In the genomic region with DNA sequence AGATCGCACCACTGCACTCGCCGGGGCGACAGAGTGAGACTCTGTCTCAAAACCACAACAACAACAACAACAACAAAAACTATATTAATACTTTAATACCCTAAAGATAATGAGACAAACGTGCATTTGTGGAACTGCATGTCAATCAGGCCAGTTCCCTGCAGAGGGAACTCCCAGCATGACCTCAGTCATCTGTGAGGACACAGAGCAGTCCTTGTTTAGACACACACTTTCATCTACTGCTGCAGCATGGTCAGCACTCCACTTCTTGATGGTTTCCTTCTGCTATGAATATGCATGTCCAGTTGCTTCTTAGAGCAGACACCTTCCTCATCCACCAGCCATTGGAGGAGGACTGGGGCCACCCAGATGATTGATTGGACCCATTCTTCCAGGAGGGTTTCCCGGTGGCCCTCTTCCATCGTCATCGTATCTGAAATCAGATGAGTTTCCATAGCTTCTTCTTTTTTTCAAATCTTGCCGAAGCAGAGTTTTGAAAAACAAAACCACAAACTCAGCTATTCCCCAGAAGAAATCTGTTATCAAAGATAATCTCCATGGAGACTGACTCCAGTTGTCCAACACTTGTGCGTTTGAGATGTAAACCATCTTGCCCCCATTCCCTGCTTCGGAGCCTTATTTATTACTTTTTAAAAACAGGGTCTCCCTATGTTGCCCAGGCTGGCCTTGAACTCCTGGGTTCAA, we compare ENCODE assay signal across 12 cellular contexts. TPM values are rescaled to one million over a fixed set of nuclear protein-coding genes. Genes with fewer than 3 reads are reported as not detected.
DNase-seq lines count a peak whose midpoint lies in the region; ATAC-seq and TF ChIP-seq lines count a peak whose summit lies in the region.
"Had no signal": no experiment of that assay in that cellular context is flagged by ENCODE, and none has a peak within 500 bp of the region (broad histone marks: within the 10 kb centered on the region; RNA-seq: fewer than 3 reads in every experiment).

No MANE protein-coding gene starts in this region.

- H3K36me3 Mint-ChIP-seq in activated naive CD8-positive, alpha-beta T cell = peaks cover 11% of the 10 kb centered on the region
- peaks cover 43% of the 10 kb centered on the region for H3K36me3 Mint-ChIP-seq in activated naive CD8-positive, alpha-beta T cell treated with anti-CD3 and anti-CD28 coated beads for 36 hours
- H3K36me3 Mint-ChIP-seq in memory B cell (peaks cover 12% of the 10 kb centered on the region), type B pancreatic cell (peaks cover 16% of the 10 kb centered on the region)

- CTCF ChIA-PET in A673 (lab: Charles Lee) = no interaction called here

- H3K4me1 ChIP-seq in A673 (ENCODE audit: insufficient read depth, low read length, poor library complexity, severe bottlenecking) (no peaks in the 10 kb centered on the region), HAP-1 (no peaks in the 10 kb centered on the region)

- BruUV-seq in A673 (replicated peaks; lab: Mats Ljungman, UMichigan) = no TSS peak

- peaks cover 10% of the 10 kb centered on the region for H3K4me1 Mint-ChIP-seq in activated naive CD8-positive, alpha-beta T cell (ENCODE audit: low read depth)
- peaks cover 6% of the 10 kb centered on the region for H3K4me1 Mint-ChIP-seq in activated naive CD8-positive, alpha-beta T cell treated with anti-CD3 and anti-CD28 coated beads for 36 hours
- peaks cover 5% of the 10 kb centered on the region for H3K4me1 Mint-ChIP-seq in memory B cell
- H3K4me1 Mint-ChIP-seq in type B pancreatic cell (ENCODE audit: unreplicated experiment) = peaks cover 11% of the 10 kb centered on the region

- TF ChIP-seq CTCF in type B pancreatic cell (conservative IDR thresholded peaks at IDR 0.05) = no peak
- no peak for TF ChIP-seq CTCF in A673 (conservative IDR thresholded peaks at IDR 0.05; ENCODE audit: low read depth, low read length)

- no peak overlapping the region for H3K27ac Mint-ChIP-seq in activated naive CD8-positive, alpha-beta T cell
- no peak overlapping the region for H3K27ac Mint-ChIP-seq in activated naive CD8-positive, alpha-beta T cell treated with anti-CD3 and anti-CD28 coated beads for 36 hours
- H3K27ac Mint-ChIP-seq in memory B cell (no peak overlapping the region), type B pancreatic cell (no peak overlapping the region)

- in situ Hi-C loops in HAP-1 (cut with MboI; ENCODE audit: low sequenced_read_pairs) = no loop called here

- no peak for DNase-seq in activated naive CD8-positive, alpha-beta T cell treated with anti-CD3 and anti-CD28 coated beads for 36 hours
- DNase-seq in amygdala (lab: John Stamatoyannopoulos, UW) (peak in 31 of 56 donors; percentile 0 to 59 (median 26)), memory B cell (ENCODE audit: low spot score in 2 of 2) (no peak), type B pancreatic cell (ENCODE audit: extremely low spot score, unreplicated experiment) (no peak), A673 (ENCODE audit: low spot score) (no peak), HAP-1 (ENCODE audit: low spot score in 2 of 2) (no peak)
- DNase-seq: activated CD4-positive, alpha-beta T cell treated with anti-CD3 and anti-CD28 coated beads for 4 hours; EL; NK-92 treated with Interleukin-12 subunit alpha and Interleukin-12 subunit beta, amount 100 ng/mL, for 24 hours; small intestine had no signal

- no peak for ATAC-seq in memory B cell (ENCODE audit: low read depth)
- no peak for ATAC-seq in GM21717 (IDR thresholded peaks at IDR 0.05; ENCODE audit: unreplicated experiment)

- H3K4me3 ChIP-seq in A673 (ENCODE audit: low read depth, low read length, poor library complexity, severe bottlenecking) (no peak overlapping the region), HAP-1 (no peak overlapping the region)

- H3K9me3 Mint-ChIP-seq in activated naive CD8-positive, alpha-beta T cell (ENCODE audit: low read depth) = peaks cover 7% of the 10 kb centered on the region
- peaks cover 20% of the 10 kb centered on the region for H3K9me3 Mint-ChIP-seq in activated naive CD8-positive, alpha-beta T cell treated with anti-CD3 and anti-CD28 coated beads for 36 hours
- H3K9me3 Mint-ChIP-seq in memory B cell (peaks cover 3% of the 10 kb centered on the region), type B pancreatic cell (no peaks in the 10 kb centered on the region)

- no peak overlapping the region for H3K27ac ChIP-seq in A673 (ENCODE audit: low read depth, low read length, poor library complexity, severe bottlenecking)

- H3K27me3 ChIP-seq in A673 (replicated peaks; ENCODE audit: insufficient read depth, low read depth, low read length, poor library complexity) (no peaks in the 10 kb centered on the region), HAP-1 (ENCODE audit: low read depth) (no peaks in the 10 kb centered on the region)

- peak overlapping the region; percentile 60 for H3K4me3 Mint-ChIP-seq in activated naive CD8-positive, alpha-beta T cell
- no peak overlapping the region for H3K4me3 Mint-ChIP-seq in activated naive CD8-positive, alpha-beta T cell treated with anti-CD3 and anti-CD28 coated beads for 36 hours
- H3K4me3 Mint-ChIP-seq in memory B cell = peak overlapping the region; percentile 17
- peak overlapping the region; percentile 50 for H3K4me3 Mint-ChIP-seq in type B pancreatic cell

- H3K9me3 ChIP-seq in A673 (ENCODE audit: low read depth, low read length, poor library complexity, severe bottlenecking) (peaks cover 26% of the 10 kb centered on the region), HAP-1 (peaks cover 2% of the 10 kb centered on the region)

- intact Hi-C loops in A673 (cut with micrococcal nuclease; ENCODE audit: unreplicated experiment) = no loop called here

- H3K27me3 Mint-ChIP-seq in activated naive CD8-positive, alpha-beta T cell = no peaks in the 10 kb centered on the region
- H3K27me3 Mint-ChIP-seq in activated naive CD8-positive, alpha-beta T cell treated with anti-CD3 and anti-CD28 coated beads for 36 hours = no peaks in the 10 kb centered on the region
- no peaks in the 10 kb centered on the region for H3K27me3 Mint-ChIP-seq in memory B cell
- H3K27me3 Mint-ChIP-seq in type B pancreatic cell = no peaks in the 10 kb centered on the region

- POLR2A ChIA-PET in A673 (lab: Charles Lee; ENCODE audit: low non-redundant PET) = no interaction called here

- H3K36me3 ChIP-seq in A673 (ENCODE audit: insufficient read depth, low read length, poor library complexity, severe bottlenecking) (no peaks in the 10 kb centered on the region), HAP-1 (replicated peaks) (peaks cover 5% of the 10 kb centered on the region)

RNA-seq across cellular contexts. Expression of a gene that starts 26.5 kb away (rescaled TPM):
- total RNA-seq in activated naive CD8-positive, alpha-beta T cell treated with anti-CD3 and anti-CD28 coated beads for 36 hours = 1 to 10 TPM; 4.7 to 6.5 TPM
- 24.0 and 24.1 TPM in 2 replicates for total RNA-seq in type B pancreatic cell (ENCODE audit: low replicate concordance)
- 11.1 and 12.1 TPM in 2 replicates for total RNA-seq in A673 (2021)

RNA-seq across cellular contexts. Expression of a gene that starts 37.8 kb away (rescaled TPM):
- total RNA-seq in activated naive CD8-positive, alpha-beta T cell treated with anti-CD3 and anti-CD28 coated beads for 36 hours = 1 to 10 TPM; 7.8 to 8.3 TPM
- 14.5 and 28.1 TPM in 2 replicates for total RNA-seq in type B pancreatic cell (ENCODE audit: low replicate concordance)
- 15.2 and 17.5 TPM in 2 replicates for total RNA-seq in A673 (2021)

Comparison
In these comparisons a context has a peak if more than half of its experiments do, and no peak if none do; other contexts are left out.
1. DNase-seq: peak in amygdala (31 of 56); none in activated naive CD8-positive, alpha-beta T cell treated with anti-CD3 and anti-CD28 coated beads for 36 hours (single experiment), memory B cell (0 of 2), type B pancreatic cell (single experiment), A673 (single experiment) and HAP-1 (0 of 2).